In the genomic region with DNA sequence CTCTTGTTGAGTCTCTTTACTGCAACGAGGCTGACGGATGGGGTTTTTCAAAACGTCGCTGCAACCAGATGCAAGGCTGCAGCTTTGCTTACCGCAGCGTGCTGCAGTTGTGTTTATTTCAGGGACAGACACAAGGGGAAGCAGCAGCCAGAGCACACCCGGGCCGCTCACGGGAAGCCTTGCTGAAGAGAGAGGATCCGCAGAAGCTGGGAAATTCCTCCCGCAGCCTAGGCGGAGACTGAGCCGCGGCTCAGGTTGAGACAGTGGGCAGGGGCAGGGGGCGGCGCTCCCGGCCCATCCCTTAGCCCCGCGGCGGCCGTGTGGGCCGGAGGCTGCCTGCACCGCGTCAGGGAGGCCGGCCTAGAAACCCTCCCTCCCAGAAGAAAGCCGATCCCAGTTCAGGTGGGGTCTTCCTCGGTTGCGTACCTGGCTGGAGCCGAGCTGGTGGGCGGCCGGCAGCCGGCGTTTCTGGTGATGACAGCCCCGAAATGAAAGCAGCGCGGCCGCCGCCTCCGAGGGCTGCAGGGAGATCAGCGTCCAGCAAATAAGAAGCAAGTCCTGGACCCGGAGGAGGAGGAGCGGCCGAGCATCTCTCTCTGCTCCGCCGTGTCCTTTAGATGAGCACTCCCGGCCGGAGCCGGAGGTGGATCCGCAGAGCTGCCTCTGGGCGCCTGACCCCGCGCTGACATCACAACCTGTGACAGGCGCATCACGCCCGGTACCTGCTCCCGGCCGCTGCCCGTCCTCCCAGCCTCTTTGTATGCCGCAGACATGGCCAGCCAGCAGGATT, we compare ENCODE assay signal across 8 cellular contexts. TPM values are rescaled to one million over a fixed set of nuclear protein-coding genes. Genes with fewer than 3 reads are reported as not detected.
A peak's percentile ranks its signal among the peaks of the same experiment; 100 is the strongest.
DNase-seq lines count a peak whose midpoint lies in the region; ATAC-seq, FAIRE-seq and TF ChIP-seq lines count a peak whose summit lies in the region.

Gene FRY, plus strand, starts transcription at position 750 of the 790 bp plus-strand sequence. Its CDS starts 22 bp downstream, at position 772.

- TF ChIP-seq CTCF in A549 (IDR thresholded peaks at IDR 0.05), result no peak
- peak in 6 of 56 donors; percentile 4 to 14 (median 6) for TF ChIP-seq CTCF in dorsolateral prefrontal cortex (IDR thresholded peaks at IDR 0.05 in 54 of 56, conservative IDR thresholded peaks at IDR 0.05 in 2 of 56; ENCODE audit: low read depth in 1 of 56, partially characterized antibody in 56 of 56)
- peak in 1 of 4 donors; percentile 6 for TF ChIP-seq CTCF in right lobe of liver (IDR thresholded peaks at IDR 0.05)

- TF ChIP-seq POLR2A in A549 (IDR thresholded peaks at IDR 0.05; ENCODE audit: low read length), result no peak
- peak; percentile 35 for TF ChIP-seq POLR2A in right lobe of liver (IDR thresholded peaks at IDR 0.05)

- no peak for TF ChIP-seq RAD21 in A549 (conservative IDR thresholded peaks at IDR 0.05 in 1 of 2, IDR thresholded peaks at IDR 0.05 in 1 of 2)

- H3K9me3 ChIP-seq in A549 (no peaks in the 10 kb centered on the region), right lobe of liver (no peaks in the 10 kb centered on the region)

- ATAC-seq in A549 (peak; percentile 93 to 96), GM18517 (IDR thresholded peaks at IDR 0.05; ENCODE audit: unreplicated experiment) (peak; percentile 63), HG03039 (IDR thresholded peaks at IDR 0.05; ENCODE audit: unreplicated experiment) (peak; percentile 73), right lobe of liver (peak; percentile 93 to 97 (median 95))

- POLR2A ChIA-PET in A549 (lab: Yijun Ruan, JAX), result interaction anchor here (1.0 kb wide), 1 partner anchor 121 kb away, joined by 3 read pairs; no protein-coding TSS in a partner anchor

- H3K4me2 ChIP-seq in A549, result peak within 1 kb of the TSS; percentile 94

- H3K27me3 ChIP-seq in dorsolateral prefrontal cortex, result no peaks in the 10 kb centered on the region
- no peaks in the 10 kb centered on the region for H3K27me3 ChIP-seq in right lobe of liver

- WGBS in A549 (ENCODE audit: missing lambda C conversion rate), result 8% methylated on average over 10 of the region's 59 CpGs
- WGBS in right lobe of liver (ENCODE audit: insufficient coverage, low coverage, low lambda C conversion rate, missing lambda C conversion rate), result 0% methylated on average over 22 of the region's 59 CpGs

- no peaks in the 10 kb centered on the region for H3K36me3 ChIP-seq in right lobe of liver

- intact Hi-C loops in dorsolateral prefrontal cortex (cut with DNase I), result loop anchor here (1.0 to 5.0 kb wide), 3 partner anchors 15 to 281 kb away; no protein-coding TSS in a partner anchor
- intact Hi-C loops in right lobe of liver (cut with DNase I), result no loop called here

- H3K4me1 ChIP-seq in A549, result no peaks in the 10 kb centered on the region; the same call in 2 of the 3 replicates
- peaks cover 0 to 5% (median 2%) of the 10 kb centered on the region in 4 donors for H3K4me1 ChIP-seq in right lobe of liver

- CTCF ChIA-PET in A549 (lab: Yijun Ruan, JAX), result no interaction called here

- no peak for TF ChIP-seq EP300 in A549 (IDR thresholded peaks at IDR 0.05)

- peak within 1 kb of the TSS; percentile 72 for H3K4me3 ChIP-seq in A549
- peak within 1 kb of the TSS; percentile 54 to 95 (median 80) for H3K4me3 ChIP-seq in dorsolateral prefrontal cortex
- H3K4me3 ChIP-seq in right lobe of liver, result peak within 1 kb of the TSS; percentile 69 to 73 (median 71)

- H3K27ac ChIP-seq in A549 (peak within 1 kb of the TSS; percentile 30 to 55; a peak in 1 of 6 replicates), dorsolateral prefrontal cortex (peak within 1 kb of the TSS; percentile 35 to 96 (median 89)), right lobe of liver (peak within 1 kb of the TSS; percentile 69 to 79 (median 73))

- DNase-seq in A549 (ENCODE audit: low read depth in 1 of 2, low spot score in 1 of 2) (peak; percentile 32 to 41), NCI-H345 (lab: John Stamatoyannopoulos, UW) (peak; percentile 62), dorsolateral prefrontal cortex (peak; percentile 47 to 92 (median 75)), right lobe of liver (peak; percentile 84 to 93 (median 91))
- DNase-seq in activated CD4-positive, alpha-beta T cell treated with anti-CD3 and anti-CD28 coated beads, Interleukin-2, amount 50 U/mL, for 24 hours (ENCODE audit: low read depth in 1 of 2, low spot score in 1 of 2), result peak; percentile 7 to 8
- DNase-seq in stimulated activated CD4-positive, alpha-beta T cell treated with anti-CD3 and anti-CD28 coated beads, Interleukin-4, amount 100 ng/mL, for 24 hours, result peak; percentile 33

- FAIRE-seq in A549 (lab: Jason Lieb, UNC), result no peak

TF ChIP-seq in A549, 52 proteins besides CTCF, POLR2A, EP300 and RAD21:
- TF ChIP-seq CHD4 (IDR thresholded peaks at IDR 0.05; ENCODE audit: borderline replicate concordance) (no peak), HEYL (CRISPR knock-in tag; IDR thresholded peaks at IDR 0.05) (no peak), SREBF2 (IDR thresholded peaks at IDR 0.05) (no peak), ZNF302 (CRISPR knock-in tag; IDR thresholded peaks at IDR 0.05) (no peak), FOXS1 (CRISPR knock-in tag; IDR thresholded peaks at IDR 0.05) (no peak), NPAS2 (CRISPR knock-in tag; IDR thresholded peaks at IDR 0.05; ENCODE audit: borderline replicate concordance) (no peak), ZSCAN20 (CRISPR knock-in tag; IDR thresholded peaks at IDR 0.05) (no peak), ZC3H11A (IDR thresholded peaks at IDR 0.05) (no peak)
- TF ChIP-seq, protein P1, sequence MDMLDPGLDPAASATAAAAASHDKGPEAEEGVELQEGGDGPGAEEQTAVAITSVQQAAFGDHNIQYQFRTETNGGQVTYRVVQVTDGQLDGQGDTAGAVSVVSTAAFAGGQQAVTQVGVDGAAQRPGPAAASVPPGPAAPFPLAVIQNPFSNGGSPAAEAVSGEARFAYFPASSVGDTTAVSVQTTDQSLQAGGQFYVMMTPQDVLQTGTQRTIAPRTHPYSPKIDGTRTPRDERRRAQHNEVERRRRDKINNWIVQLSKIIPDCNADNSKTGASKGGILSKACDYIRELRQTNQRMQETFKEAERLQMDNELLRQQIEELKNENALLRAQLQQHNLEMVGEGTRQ (IDR thresholded peaks at IDR 0.05), result no peak
TF ChIP-seq in A549: peak in this region for 0.

RNA-seq across cellular contexts. Expression of gene FRY, which starts in this region (rescaled TPM):
- 0.26 and 0.57 TPM in 2 replicates for polyA plus RNA-seq in A549 (2011; rRNA removed)
- 0.03 and 0.05 TPM in 2 replicates for polyA plus RNA-seq in A549 (2012; cell fraction: cytosol; rRNA removed)
- polyA plus RNA-seq in A549 (2012; cell fraction: nucleus; rRNA removed), result 0.01 and 0.07 TPM in 2 replicates
- polyA plus RNA-seq in A549 (2017; fragmentation: RNase III; extraction: RNeasy Plus Mini Kit Qiagen cat#74134 plus additional on column Dnase treatment), result 0.08 TPM in 1 of 3 replicates, not detected in the others
- 0.88 and 1.7 TPM in 2 replicates for polyA minus RNA-seq in A549 (2011; rRNA and poly(A)+ RNA removed)
- 100 to 1,000 TPM in 69 of 120 experiments, 10 to 100 TPM in 51; 56.2 to 155 (median 103) TPM for total RNA-seq in dorsolateral prefrontal cortex
- 100 to 1,000 TPM in 1 of 6 experiments, 10 to 100 TPM in 5; 16.1 to 106 (median 35.7) TPM for total RNA-seq in right lobe of liver

Comparison
In these comparisons a context has a peak if more than half of its experiments do, and no peak if none do; other contexts are left out.
1. Peak in every context shown above with its lines: DNase-seq, ATAC-seq, H3K4me3 ChIP-seq and H3K27ac ChIP-seq.
2. DNase-seq: peak in every context shown above with its lines; median percentile 91 in right lobe of liver; 75 in dorsolateral prefrontal cortex; 62 in NCI-H345; 36 in A549; 33 in stimulated activated CD4-positive, alpha-beta T cell treated with anti-CD3 and anti-CD28 coated beads, Interleukin-4, amount 100 ng/mL, for 24 hours; 8 in activated CD4-positive, alpha-beta T cell treated with anti-CD3 and anti-CD28 coated beads, Interleukin-2, amount 50 U/mL, for 24 hours.
3. intact Hi-C loops: an anchor here in dorsolateral prefrontal cortex (1.0 to 5.0 kb wide); none called in right lobe of liver.